10 cellular contexts compared by ENCODE assay signal in the genomic region with DNA sequence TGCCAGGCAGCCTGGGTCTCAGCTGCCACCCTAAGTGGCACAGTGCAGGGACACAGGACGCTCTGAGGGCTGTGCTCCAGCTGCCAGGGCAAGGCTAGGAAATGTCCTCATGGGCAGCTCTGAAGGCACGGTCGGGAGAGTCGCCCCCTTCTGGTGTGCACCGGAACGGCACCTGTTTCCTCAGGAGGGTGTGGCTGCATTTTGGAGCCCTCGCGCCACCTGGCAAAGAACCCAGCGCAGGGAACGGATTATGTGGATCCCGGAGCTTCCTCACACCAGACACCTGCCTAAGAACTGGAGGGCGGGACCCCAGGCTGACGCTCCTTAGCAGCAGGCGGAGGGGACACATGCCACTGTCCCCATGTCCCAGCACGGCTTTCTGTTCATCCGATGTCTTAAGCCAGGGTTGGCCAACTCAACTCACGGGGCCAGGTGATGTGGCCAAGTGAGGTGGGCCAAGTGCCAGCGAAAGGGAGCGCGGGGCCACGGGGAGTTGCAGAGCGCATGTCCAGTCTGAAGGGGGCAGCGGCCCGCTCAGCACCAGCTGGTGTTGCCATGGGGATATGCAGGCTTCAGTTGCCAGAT. TPM values are rescaled to one million over a fixed set of nuclear protein-coding genes. Genes with fewer than 3 reads are reported as not detected.
A peak's percentile ranks its signal among the peaks of the same experiment; 100 is the strongest.
DNase-seq lines count a peak whose midpoint lies in the region; ATAC-seq and TF ChIP-seq lines count a peak whose summit lies in the region.
"Had no signal": no experiment of that assay in that cellular context is flagged by ENCODE, and none has a peak within 500 bp of the region (broad histone marks: within the 10 kb centered on the region; RNA-seq: fewer than 3 reads in every experiment).

No MANE protein-coding gene starts in this region.

- peaks cover 6% of the 10 kb centered on the region for H4K20me1 ChIP-seq in neural progenitor cell (ENCODE audit: low read depth)

- peaks cover 14% of the 10 kb centered on the region for H3F3A ChIP-seq in neural progenitor cell (ENCODE audit: low read depth)

- H3K4me2 ChIP-seq in neural progenitor cell = peak overlapping the region; percentile 42

- no peaks in the 10 kb centered on the region for H3K9me3 ChIP-seq in neural progenitor cell (ENCODE audit: low read depth)
- no peaks in the 10 kb centered on the region for H3K9me3 ChIP-seq in body of pancreas
- H3K9me3 ChIP-seq: gastrocnemius medialis had no signal

- H3K4me3 ChIP-seq in neural progenitor cell (no peak overlapping the region), body of pancreas (no peak overlapping the region)
- H3K4me3 ChIP-seq: gastrocnemius medialis had no signal

- 58 to 80% methylated on average over 1 to 24 of the region's 24 CpGs for WGBS in body of pancreas, 2 donors

- H3K9me3 Mint-ChIP-seq in activated naive CD8-positive, alpha-beta T cell treated with anti-CD3 and anti-CD28 coated beads for 36 hours = no peaks in the 10 kb centered on the region
- H3K9me3 Mint-ChIP-seq in neural progenitor cell = no peaks in the 10 kb centered on the region
- H3K9me3 Mint-ChIP-seq: T-cell had no signal

- ATAC-seq in body of pancreas (no peak), GM21528 (IDR thresholded peaks at IDR 0.05; ENCODE audit: low FRiP score, unreplicated experiment) (no peak)
- ATAC-seq: gastrocnemius medialis, T-cell had no signal

- no peak for TF ChIP-seq POLR2A in body of pancreas (IDR thresholded peaks at IDR 0.05)

- H3K79me2 ChIP-seq in neural progenitor cell (ENCODE audit: low read depth) = no peaks in the 10 kb centered on the region

- no peak overlapping the region for H3K9ac ChIP-seq in neural progenitor cell

- H3K27ac Mint-ChIP-seq in activated naive CD8-positive, alpha-beta T cell treated with anti-CD3 and anti-CD28 coated beads for 36 hours = no peak overlapping the region
- no peak overlapping the region for H3K27ac Mint-ChIP-seq in neural progenitor cell
- H3K27ac Mint-ChIP-seq: T-cell had no signal

- H3K36me3 ChIP-seq in neural progenitor cell (no peaks in the 10 kb centered on the region), body of pancreas (replicated peaks in 1 of 2; ENCODE audit: insufficient read depth in 1 of 2, low read depth in 2 of 2) (no peaks in the 10 kb centered on the region)
- H3K36me3 ChIP-seq: gastrocnemius medialis had no signal

- TF ChIP-seq CTCF in neural progenitor cell (IDR thresholded peaks at IDR 0.05) (peak; percentile 70), body of pancreas (IDR thresholded peaks at IDR 0.05) (peak in 1 of 7 experiments; percentile 9)

- H3K4me3 Mint-ChIP-seq in activated naive CD8-positive, alpha-beta T cell treated with anti-CD3 and anti-CD28 coated beads for 36 hours = no peak overlapping the region
- no peak overlapping the region for H3K4me3 Mint-ChIP-seq in neural progenitor cell
- H3K4me3 Mint-ChIP-seq: T-cell had no signal

- peaks cover 36% of the 10 kb centered on the region for H3K27me3 Mint-ChIP-seq in activated naive CD8-positive, alpha-beta T cell treated with anti-CD3 and anti-CD28 coated beads for 36 hours
- peaks cover 2% of the 10 kb centered on the region for H3K27me3 Mint-ChIP-seq in neural progenitor cell (ENCODE audit: insufficient read depth, low read depth)

- H3K27me3 ChIP-seq in neural progenitor cell (peaks cover 9% of the 10 kb centered on the region), body of pancreas (no peaks in the 10 kb centered on the region)

- peaks cover 8% of the 10 kb centered on the region for H3K4me1 Mint-ChIP-seq in activated naive CD8-positive, alpha-beta T cell treated with anti-CD3 and anti-CD28 coated beads for 36 hours
- peaks cover 34% of the 10 kb centered on the region for H3K4me1 Mint-ChIP-seq in neural progenitor cell

- H2AFZ ChIP-seq in neural progenitor cell (replicated peaks) = no peak overlapping the region

- H3K27ac ChIP-seq in neural progenitor cell = no peak overlapping the region
- H3K27ac ChIP-seq in body of pancreas = no peak overlapping the region
- H3K27ac ChIP-seq: gastrocnemius medialis had no signal

- no peaks in the 10 kb centered on the region for H3K36me3 Mint-ChIP-seq in activated naive CD8-positive, alpha-beta T cell treated with anti-CD3 and anti-CD28 coated beads for 36 hours
- no peaks in the 10 kb centered on the region for H3K36me3 Mint-ChIP-seq in neural progenitor cell
- H3K36me3 Mint-ChIP-seq: T-cell had no signal

- H3K4me1 ChIP-seq in neural progenitor cell (peaks cover 30% of the 10 kb centered on the region), body of pancreas (no peaks in the 10 kb centered on the region)

- DNase-seq in D341Med (ENCODE audit: low spot score) (peak; percentile 60), HuH-7 (ENCODE audit: low spot score) (peak; percentile 43), neural progenitor cell (ENCODE audit: low spot score) (peak; percentile 58), A172 (ENCODE audit: low spot score) (no peak), body of pancreas (no peak)
- DNase-seq in activated naive CD8-positive, alpha-beta T cell treated with anti-CD3 and anti-CD28 coated beads for 36 hours = peak; percentile 44
- no peak for DNase-seq in stimulated activated naive CD4-positive, alpha-beta T cell treated with Interleukin-2 at 50 U/mL for 16 hours (lab: John Stamatoyannopoulos, UW)
- DNase-seq: gastrocnemius medialis, T-cell had no signal

- intact Hi-C loops in body of pancreas (cut with DNase I) = loop anchor here (5.0 kb wide), 1 partner anchor 118 kb away; no protein-coding TSS in a partner anchor

RNA-seq across cellular contexts. Expression of a gene that starts 5.1 kb away (rescaled TPM):
- total RNA-seq in activated naive CD8-positive, alpha-beta T cell treated with anti-CD3 and anti-CD28 coated beads for 36 hours = not detected
- total RNA-seq in neural progenitor cell (ENCODE audit: low replicate concordance) (not detected in 2 replicates), body of pancreas (not detected)
- not detected in 2 replicates for total RNA-seq in A172 (2014; rRNA removed; shearing (Covaris generic))
- total RNA-seq: gastrocnemius medialis, T-cell had no signal

RNA-seq across cellular contexts. Expression of a gene that starts 36.0 kb away (rescaled TPM):
- not detected for total RNA-seq in activated naive CD8-positive, alpha-beta T cell treated with anti-CD3 and anti-CD28 coated beads for 36 hours
- not detected in 2 replicates for total RNA-seq in neural progenitor cell (ENCODE audit: low replicate concordance)
- not detected in 2 replicates for total RNA-seq in A172 (2014; rRNA removed; shearing (Covaris generic))
- not detected for total RNA-seq in body of pancreas
- total RNA-seq: gastrocnemius medialis, T-cell had no signal

Comparison
In these comparisons a context has a peak if more than half of its experiments do, and no peak if none do; other contexts are left out.
1. DNase-seq: peak in D341Med (single experiment), HuH-7 (single experiment), activated naive CD8-positive, alpha-beta T cell treated with anti-CD3 and anti-CD28 coated beads for 36 hours (single experiment) and neural progenitor cell (single experiment); none in A172 (single experiment), body of pancreas (0 of 4) and stimulated activated naive CD4-positive, alpha-beta T cell treated with Interleukin-2 at 50 U/mL for 16 hours (single experiment).